ENCODE assay signal across 12 cellular contexts in the genomic region with DNA sequence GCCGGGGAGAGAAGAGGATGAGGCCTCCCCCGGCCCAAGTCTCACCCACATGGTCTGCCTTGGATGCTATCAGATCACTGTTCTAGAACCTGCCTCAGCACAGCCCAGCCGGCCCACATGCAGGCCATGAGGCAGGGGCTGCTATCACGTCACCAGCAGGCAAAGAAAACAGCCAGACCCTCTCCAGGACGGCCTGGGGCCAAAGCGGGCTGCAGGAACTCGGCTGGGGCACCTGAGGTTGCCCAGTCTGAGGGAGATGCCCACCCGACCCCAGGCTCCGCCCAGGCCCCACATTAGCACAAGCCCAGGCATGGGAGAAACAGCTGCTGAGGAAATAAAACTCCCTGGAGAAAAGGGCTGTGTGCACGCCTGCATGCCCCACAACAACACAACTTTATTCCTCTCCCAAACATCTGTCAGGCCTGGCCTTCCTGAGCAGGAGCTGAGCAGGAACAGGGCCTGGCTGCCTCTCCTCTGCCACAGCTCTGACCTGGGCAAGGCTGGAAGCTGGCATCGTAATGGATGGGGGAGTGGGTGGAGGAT. TPM values are rescaled to one million over a fixed set of nuclear protein-coding genes. Genes with fewer than 3 reads are reported as not detected.
"Had no signal": no experiment of that assay in that cellular context is flagged by ENCODE, and none has a peak within 500 bp of the region (broad histone marks: within the 10 kb centered on the region; RNA-seq: fewer than 3 reads in every experiment).

No MANE protein-coding gene starts in this region.

- H3K79me2 ChIP-seq: hepatocyte had no signal

- H3K27ac ChIP-seq: body of pancreas, coronary artery, hepatocyte, pancreas, transverse colon had no signal

- H3K9me3 Mint-ChIP-seq: activated naive CD8-positive, alpha-beta T cell treated with anti-CD3 and anti-CD28 coated beads for 36 hours; central memory CD8-positive, alpha-beta T cell; naive B cell had no signal

- H3K9me3 ChIP-seq: body of pancreas, pancreas, transverse colon had no signal

- H3K4me2 ChIP-seq: hepatocyte had no signal

- H3K4me3 ChIP-seq: body of pancreas, coronary artery, hepatocyte, pancreas, transverse colon had no signal

- H3K27me3 ChIP-seq: body of pancreas, hepatocyte, pancreas, transverse colon had no signal

- FAIRE-seq: pancreas had no signal

- H3K36me3 ChIP-seq: pancreas had no signal

- DNase-seq: activated CD8-positive, alpha-beta memory T cell treated with anti-CD3 and anti-CD28 coated beads for 24 hours; activated gamma-delta T cell treated with Interleukin-2 at 50 U/mL for 16 hours; stimulated activated naive CD4-positive, alpha-beta T cell treated with Interleukin-2 at 50 U/mL for 16 hours; transverse colon had no signal

- H3K27ac Mint-ChIP-seq: activated naive CD8-positive, alpha-beta T cell treated with anti-CD3 and anti-CD28 coated beads for 36 hours had no signal

- H2AFZ ChIP-seq: hepatocyte had no signal

- H3K36me3 Mint-ChIP-seq: activated naive CD8-positive, alpha-beta T cell treated with anti-CD3 and anti-CD28 coated beads for 36 hours had no signal

- H3K4me1 ChIP-seq: body of pancreas, pancreas, transverse colon had no signal

RNA-seq across cellular contexts. Expression of gene SMIM5, which starts 6.7 kb away (rescaled TPM):
- total RNA-seq: lung microvascular endothelial cell had no signal
